21 cellular contexts compared by ENCODE assay signal in the genomic region with DNA sequence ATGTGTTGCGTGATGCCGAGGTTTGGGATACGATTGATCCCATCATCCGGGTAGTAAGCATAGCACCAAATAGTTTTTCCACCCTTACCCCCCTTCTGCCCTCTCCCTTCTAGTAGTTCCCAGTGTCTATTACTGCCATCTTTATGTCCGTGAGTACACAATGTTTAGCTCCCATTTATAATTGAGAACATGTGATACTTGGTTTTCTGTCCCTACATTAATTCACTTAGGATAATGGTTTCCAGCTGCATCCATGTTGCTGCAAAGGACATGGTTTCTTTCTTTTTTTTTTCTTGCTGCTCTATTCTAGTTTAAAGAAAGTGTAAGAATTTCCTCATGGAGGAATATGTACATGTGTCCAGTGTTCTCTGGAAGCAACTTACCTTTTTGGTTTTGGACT.
"Had no signal": no experiment of that assay in that cellular context is flagged by ENCODE, and none has a peak within 500 bp of the region (broad histone marks: within the 10 kb centered on the region; RNA-seq: fewer than 3 reads in every experiment).

No MANE protein-coding gene starts in this region.

- H3K27ac ChIP-seq: ascending aorta, cardiac muscle cell, coronary artery, gastrocnemius medialis, neural progenitor cell, parathyroid adenoma, psoas muscle, sigmoid colon, uterus had no signal

- H3K9ac ChIP-seq: neural progenitor cell, parathyroid adenoma had no signal

- H3K4me3 ChIP-seq: ascending aorta, cardiac muscle cell, coronary artery, gastrocnemius medialis, neural progenitor cell, psoas muscle, sigmoid colon, uterus had no signal

- H3K27me3 ChIP-seq: ascending aorta, cardiac muscle cell, gastrocnemius medialis, neural progenitor cell, sigmoid colon, uterus had no signal

- DNase-seq: activated CD4-positive, alpha-beta T cell treated with anti-CD3 and anti-CD28 coated beads for 4 hours; activated CD4-positive, alpha-beta T cell treated with anti-CD3 and anti-CD28 coated beads, Interleukin-2, amount 50 U/mL, for 48 hours; activated CD8-positive, alpha-beta memory T cell treated with anti-CD3 and anti-CD28 coated beads for 24 hours; activated effector memory CD4-positive, alpha-beta T cell treated with anti-CD3 and anti-CD28 coated beads, Interleukin-2, amount 50 U/mL, for 16 hours; activated naive CD4-positive, alpha-beta T cell treated with anti-CD3 and anti-CD28 coated beads for 36 hours; activated naive CD8-positive, alpha-beta T cell treated with anti-CD3 and anti-CD28 coated beads for 36 hours; effector memory CD8-positive, alpha-beta T cell; gastrocnemius medialis; natural killer cell; occipital lobe; psoas muscle; sigmoid colon; small intestine; stimulated activated CD4-positive, alpha-beta T cell treated with anti-CD3 and anti-CD28 coated beads, Interleukin-4, amount 100 ng/mL, for 24 hours; uterus had no signal

- ATAC-seq: effector memory CD8-positive, alpha-beta T cell; gastrocnemius medialis; natural killer cell; psoas muscle; stimulated activated effector memory CD8-positive, alpha-beta T cell treated with anti-CD3 and anti-CD28 coated beads, Interleukin-12 subunit alpha, Interleukin-12 subunit beta, amount 100 ng/mL, for 72 hours had no signal

- H3K9me3 ChIP-seq: ascending aorta, gastrocnemius medialis, psoas muscle, sigmoid colon, uterus had no signal

- H3K36me3 ChIP-seq: cardiac muscle cell, gastrocnemius medialis, neural progenitor cell, uterus had no signal

- H3K4me1 ChIP-seq: ascending aorta, gastrocnemius medialis, neural progenitor cell, parathyroid adenoma, psoas muscle, uterus had no signal
